In the genomic region with DNA sequence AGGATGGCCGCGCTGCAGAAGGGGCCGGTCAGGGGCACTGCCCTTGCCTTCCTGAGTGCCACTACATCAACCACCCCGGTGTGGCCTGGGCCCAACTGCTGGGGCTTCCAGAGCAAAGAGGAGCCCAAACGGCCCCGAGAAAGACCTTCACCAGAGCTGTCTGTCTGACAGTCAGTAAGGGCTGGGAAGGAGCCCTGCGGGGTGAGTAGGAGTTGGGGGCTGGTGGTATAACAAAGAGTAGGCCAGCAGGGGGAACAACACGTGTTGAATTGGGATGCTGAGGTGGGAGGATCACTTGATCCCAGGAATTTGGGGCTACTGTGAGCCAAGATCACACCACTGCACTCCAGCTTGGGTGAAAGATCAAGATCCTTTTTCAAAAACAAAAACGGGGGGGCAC, we compare ENCODE assay signal across 18 cellular contexts. TPM values are rescaled to one million over a fixed set of nuclear protein-coding genes. Genes with fewer than 3 reads are reported as not detected.
"Had no signal": no experiment of that assay in that cellular context is flagged by ENCODE, and none has a peak within 500 bp of the region (broad histone marks: within the 10 kb centered on the region; RNA-seq: fewer than 3 reads in every experiment).

No MANE protein-coding gene starts in this region.

- H3K9me3 ChIP-seq: lower lobe of right lung, tibial nerve had no signal

- H3K4me1 ChIP-seq: lower lobe of right lung had no signal

- H3K36me3 Mint-ChIP-seq: activated naive CD4-positive, alpha-beta T cell treated with anti-CD3 and anti-CD28 coated beads, Interleukin-2, amount 10 ng/mL, durations not matched to agents 7 days and 5 days; immature natural killer cell; naive B cell had no signal

- H3K4me3 Mint-ChIP-seq: activated CD8-positive, alpha-beta T cell treated with anti-CD3 and anti-CD28 coated beads, Interleukin-2, amount 10 ng/mL, durations not matched to agents 7 days and 5 days; activated naive CD4-positive, alpha-beta T cell treated with anti-CD3 and anti-CD28 coated beads, Interleukin-2, amount 10 ng/mL, durations not matched to agents 7 days and 5 days; activated T-helper 17 cell treated with anti-CD3 and anti-CD28 coated beads, Interleukin-2, amount 50 U/mL, for 72 hours; immature natural killer cell; naive B cell; T-helper 2 cell treated with Interferon-gamma antibody and Interleukin-4, amounts not matched to agents 5 μg/mL and 100 μg/mL, for 36 hours had no signal

- H3K4me2 ChIP-seq: hepatocyte, smooth muscle cell had no signal

- H2AFZ ChIP-seq: hepatocyte had no signal

- H3K9me3 Mint-ChIP-seq: activated naive CD4-positive, alpha-beta T cell treated with anti-CD3 and anti-CD28 coated beads, Interleukin-2, amount 10 ng/mL, durations not matched to agents 7 days and 5 days; activated T-helper 17 cell treated with anti-CD3 and anti-CD28 coated beads, Interleukin-2, amount 50 U/mL, for 72 hours; immature natural killer cell; naive B cell; T-helper 2 cell treated with Interferon-gamma antibody and Interleukin-4, amounts not matched to agents 5 μg/mL and 100 μg/mL, for 36 hours had no signal

- H3K27me3 ChIP-seq: hepatocyte had no signal

- ATAC-seq: activated CD8-positive, alpha-beta T cell treated with anti-CD3 and anti-CD28 coated beads, Interleukin-2, amount 10 ng/mL, durations not matched to agents 7 days and 5 days; activated T-helper 17 cell treated with anti-CD3 and anti-CD28 coated beads, Interleukin-2, amount 50 U/mL, for 72 hours; lower lobe of right lung had no signal

- H3K4me1 Mint-ChIP-seq: activated T-helper 17 cell treated with anti-CD3 and anti-CD28 coated beads, Interleukin-2, amount 50 U/mL, for 72 hours; immature natural killer cell had no signal

- H3K36me3 ChIP-seq: lower lobe of right lung, tibial nerve had no signal

- DNase-seq: activated CD4-positive, alpha-beta T cell treated with anti-CD3 and anti-CD28 coated beads for 4 hours; activated CD8-positive, alpha-beta T cell treated with anti-CD3 and anti-CD28 coated beads, Interleukin-2, amount 10 ng/mL, durations not matched to agents 7 days and 5 days; activated naive CD4-positive, alpha-beta T cell treated with anti-CD3 and anti-CD28 coated beads, Interleukin-2, amount 10 ng/mL, durations not matched to agents 7 days and 5 days; central memory CD4-positive, alpha-beta T cell; effector memory CD4-positive, alpha-beta T cell; immature natural killer cell; lower lobe of right lung; naive B cell; nucleus accumbens had no signal

- H3K27ac Mint-ChIP-seq: activated CD8-positive, alpha-beta T cell treated with anti-CD3 and anti-CD28 coated beads, Interleukin-2, amount 10 ng/mL, durations not matched to agents 7 days and 5 days; activated naive CD4-positive, alpha-beta T cell treated with anti-CD3 and anti-CD28 coated beads, Interleukin-2, amount 10 ng/mL, durations not matched to agents 7 days and 5 days; activated T-helper 17 cell treated with anti-CD3 and anti-CD28 coated beads, Interleukin-2, amount 50 U/mL, for 72 hours; naive B cell; progenitor cell of endocrine pancreas; T-helper 2 cell treated with Interferon-gamma antibody and Interleukin-4, amounts not matched to agents 5 μg/mL and 100 μg/mL, for 36 hours had no signal

- H3K27ac ChIP-seq: coronary artery, hepatocyte, lower lobe of right lung, tibial nerve had no signal

- H3K79me2 ChIP-seq: hepatocyte had no signal

- H3K4me3 ChIP-seq: coronary artery, hepatocyte, lower lobe of right lung, smooth muscle cell, tibial nerve had no signal

RNA-seq across cellular contexts. Expression of a gene that starts 3.9 kb away (rescaled TPM):
- total RNA-seq: activated CD8-positive, alpha-beta T cell treated with anti-CD3 and anti-CD28 coated beads, Interleukin-2, amount 10 ng/mL, durations not matched to agents 7 days and 5 days; activated T-helper 17 cell treated with anti-CD3 and anti-CD28 coated beads, Interleukin-2, amount 50 U/mL, for 72 hours; epithelial cell of proximal tubule; hepatocyte; lower lobe of right lung; progenitor cell of endocrine pancreas; right cardiac atrium; smooth muscle cell; tibial nerve had no signal
- polyA plus RNA-seq: hepatocyte, immature natural killer cell, right cardiac atrium, smooth muscle cell had no signal

RNA-seq across cellular contexts. Expression of a gene that starts 21.4 kb away (rescaled TPM):
- total RNA-seq: activated CD8-positive, alpha-beta T cell treated with anti-CD3 and anti-CD28 coated beads, Interleukin-2, amount 10 ng/mL, durations not matched to agents 7 days and 5 days; epithelial cell of proximal tubule; hepatocyte; right cardiac atrium had no signal
- polyA plus RNA-seq: hepatocyte, immature natural killer cell had no signal

RNA-seq across cellular contexts. Expression of a gene that starts 34.6 kb away (rescaled TPM):
- total RNA-seq: activated CD8-positive, alpha-beta T cell treated with anti-CD3 and anti-CD28 coated beads, Interleukin-2, amount 10 ng/mL, durations not matched to agents 7 days and 5 days; epithelial cell of proximal tubule; hepatocyte; progenitor cell of endocrine pancreas; smooth muscle cell had no signal
